17 cellular contexts compared by ENCODE assay signal in the genomic region with DNA sequence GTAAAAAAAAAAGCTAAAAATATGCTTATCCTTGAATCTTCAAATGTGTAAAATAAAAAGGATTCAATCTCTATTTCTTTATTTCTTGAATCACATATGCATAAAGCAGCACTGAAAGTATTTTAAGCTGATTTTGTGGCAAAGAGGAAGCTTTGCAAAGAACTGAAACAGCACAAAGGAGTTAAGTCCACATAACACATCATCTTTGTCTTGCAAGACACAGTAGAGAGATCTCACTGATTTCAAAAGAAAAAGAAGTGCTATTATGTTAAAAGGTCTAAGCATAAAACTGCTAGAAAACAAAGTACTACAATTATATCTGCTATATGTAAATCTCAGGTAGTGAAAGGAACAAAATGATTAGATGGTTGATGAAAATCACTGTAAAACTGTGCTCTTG.
"Had no signal": no experiment of that assay in that cellular context is flagged by ENCODE, and none has a peak within 500 bp of the region (broad histone marks: within the 10 kb centered on the region; RNA-seq: fewer than 3 reads in every experiment).

No MANE protein-coding gene starts in this region.

- H3K27ac ChIP-seq: esophagus muscularis mucosa, gastroesophageal sphincter, pancreas, suprapubic skin, thyroid gland, uterus had no signal

- H3K4me1 ChIP-seq: esophagus muscularis mucosa, gastroesophageal sphincter, pancreas, suprapubic skin, thyroid gland, uterus had no signal

- H3K9me3 ChIP-seq: pancreas, suprapubic skin, thyroid gland, uterus had no signal

- H3K27me3 ChIP-seq: dorsolateral prefrontal cortex, esophagus muscularis mucosa, gastroesophageal sphincter, pancreas, suprapubic skin, thyroid gland, uterus had no signal

- H3K4me3 ChIP-seq: dorsolateral prefrontal cortex, esophagus muscularis mucosa, gastroesophageal sphincter, pancreas, smooth muscle cell, suprapubic skin, thyroid gland, uterus had no signal

- H3K36me3 ChIP-seq: esophagus muscularis mucosa, gastroesophageal sphincter, pancreas, suprapubic skin, thyroid gland, uterus had no signal

- ATAC-seq: gastroesophageal sphincter; naive thymus-derived CD4-positive, alpha-beta T cell; pancreas; right cardiac atrium; stimulated activated naive CD8-positive, alpha-beta T cell treated with anti-CD3 and anti-CD28 coated beads, Interleukin-15, Interleukin-2, amounts not matched to agents 100 U/mL and 50 U/mL, for 24 hours had no signal

- H3K4me2 ChIP-seq: smooth muscle cell had no signal

- DNase-seq: cortex of kidney; dorsolateral prefrontal cortex; effector memory CD4-positive, alpha-beta T cell; kidney glomerular epithelial cell; mesendoderm; naive thymus-derived CD4-positive, alpha-beta T cell; occipital lobe; pancreas; right cardiac atrium; stimulated activated CD4-positive, alpha-beta T cell treated with anti-CD3 and anti-CD28 coated beads, Interleukin-2, amount 100 ng/mL, for 48 hours; stimulated activated naive CD8-positive, alpha-beta T cell treated with anti-CD3 and anti-CD28 coated beads, Interleukin-15, Interleukin-2, amounts not matched to agents 100 U/mL and 50 U/mL, for 24 hours; thyroid gland; uterus had no signal
